ENCODE assay signal across 1 cellular context in genomic region chr16:74997042-74997491, GRCh38.
TF ChIP-seq lines count a peak whose summit lies in the region.

No MANE protein-coding gene starts in this region.

TF ChIP-seq in HepG2, 621 proteins besides CTCF, POLR2A, EP300 and RAD21 (continued from another document and continues in another):
- TF ChIP-seq ZBTB40 (IDR thresholded peaks at IDR 0.05) (no peak), ZBTB40 (CRISPR knock-in tag; IDR thresholded peaks at IDR 0.05) (no peak), PHF20 (CRISPR knock-in tag; IDR thresholded peaks at IDR 0.05) (no peak; the same call in 1 of the 2 replicates), ZNF644 (CRISPR knock-in tag; IDR thresholded peaks at IDR 0.05; ENCODE audit: low read depth) (no peak), RXRB (CRISPR knock-in tag; IDR thresholded peaks at IDR 0.05; ENCODE audit: borderline replicate concordance) (peak; percentile 60), GATAD1 (CRISPR knock-in tag; IDR thresholded peaks at IDR 0.05) (no peak; the same call in 1 of the 2 replicates), ZNF704 (CRISPR knock-in tag; IDR thresholded peaks at IDR 0.05; ENCODE audit: borderline replicate concordance) (no peak), SSRP1 (CRISPR knock-in tag; IDR thresholded peaks at IDR 0.05) (no peak), ZNF652 (CRISPR knock-in tag; IDR thresholded peaks at IDR 0.05; ENCODE audit: borderline replicate concordance, low read depth) (peak; percentile 63; the same call in 1 of the 2 replicates), ARHGAP35 (CRISPR knock-in tag; IDR thresholded peaks at IDR 0.05; ENCODE audit: borderline replicate concordance) (no peak), SOX6 (IDR thresholded peaks at IDR 0.05) (no peak), SOX6 (CRISPR knock-in tag; IDR thresholded peaks at IDR 0.05) (peak; percentile 73), ZNF839 (CRISPR knock-in tag; IDR thresholded peaks at IDR 0.05; ENCODE audit: borderline replicate concordance) (no peak), ZSCAN21 (CRISPR knock-in tag; IDR thresholded peaks at IDR 0.05; ENCODE audit: borderline replicate concordance) (peak; percentile 99), ZSCAN5A (CRISPR knock-in tag; IDR thresholded peaks at IDR 0.05; ENCODE audit: borderline replicate concordance) (no peak), FIP1L1 (IDR thresholded peaks at IDR 0.05; ENCODE audit: borderline replicate concordance, insufficient read depth, low read depth, low read length) (no peak), MIER3 (CRISPR knock-in tag; IDR thresholded peaks at IDR 0.05; ENCODE audit: borderline replicate concordance) (no peak), SMC3 (IDR thresholded peaks at IDR 0.05; ENCODE audit: low read length) (no peak), ZKSCAN5 (CRISPR knock-in tag; IDR thresholded peaks at IDR 0.05) (0 out of 2 replicates have a peak, but pooled peaks have one; percentile 45), HINFP (CRISPR knock-in tag; IDR thresholded peaks at IDR 0.05; ENCODE audit: low read depth) (no peak), ZNF547 (CRISPR knock-in tag; IDR thresholded peaks at IDR 0.05) (no peak), MBD4 (IDR thresholded peaks at IDR 0.05; ENCODE audit: borderline replicate concordance, low read length) (no peak), LRRFIP1 (CRISPR knock-in tag; conservative IDR thresholded peaks at IDR 0.05) (no peak), MIXL1 (CRISPR knock-in tag; IDR thresholded peaks at IDR 0.05) (peak; percentile 82), RBAK (CRISPR knock-in tag; IDR thresholded peaks at IDR 0.05) (no peak), RBM39 (IDR thresholded peaks at IDR 0.05; ENCODE audit: low read depth, low read length, poor library complexity, severe bottlenecking) (no peak), ZNF597 (CRISPR knock-in tag; IDR thresholded peaks at IDR 0.05) (no peak), PREB (CRISPR knock-in tag; IDR thresholded peaks at IDR 0.05) (no peak), ZMYM2 (CRISPR knock-in tag; IDR thresholded peaks at IDR 0.05) (no peak), GMEB2 (CRISPR knock-in tag; IDR thresholded peaks at IDR 0.05; ENCODE audit: low read depth) (no peak), ZNF564 (CRISPR knock-in tag; IDR thresholded peaks at IDR 0.05) (no peak)
- TF ChIP-seq, protein P1, sequence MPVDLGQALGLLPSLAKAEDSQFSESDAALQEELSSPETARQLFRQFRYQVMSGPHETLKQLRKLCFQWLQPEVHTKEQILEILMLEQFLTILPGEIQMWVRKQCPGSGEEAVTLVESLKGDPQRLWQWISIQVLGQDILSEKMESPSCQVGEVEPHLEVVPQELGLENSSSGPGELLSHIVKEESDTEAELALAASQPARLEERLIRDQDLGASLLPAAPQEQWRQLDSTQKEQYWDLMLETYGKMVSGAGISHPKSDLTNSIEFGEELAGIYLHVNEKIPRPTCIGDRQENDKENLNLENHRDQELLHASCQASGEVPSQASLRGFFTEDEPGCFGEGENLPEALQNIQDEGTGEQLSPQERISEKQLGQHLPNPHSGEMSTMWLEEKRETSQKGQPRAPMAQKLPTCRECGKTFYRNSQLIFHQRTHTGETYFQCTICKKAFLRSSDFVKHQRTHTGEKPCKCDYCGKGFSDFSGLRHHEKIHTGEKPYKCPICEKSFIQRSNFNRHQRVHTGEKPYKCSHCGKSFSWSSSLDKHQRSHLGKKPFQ (CRISPR knock-in tag; IDR thresholded peaks at IDR 0.05; ENCODE audit: insufficient replicate concordance), result no peak
